In the genomic region with DNA sequence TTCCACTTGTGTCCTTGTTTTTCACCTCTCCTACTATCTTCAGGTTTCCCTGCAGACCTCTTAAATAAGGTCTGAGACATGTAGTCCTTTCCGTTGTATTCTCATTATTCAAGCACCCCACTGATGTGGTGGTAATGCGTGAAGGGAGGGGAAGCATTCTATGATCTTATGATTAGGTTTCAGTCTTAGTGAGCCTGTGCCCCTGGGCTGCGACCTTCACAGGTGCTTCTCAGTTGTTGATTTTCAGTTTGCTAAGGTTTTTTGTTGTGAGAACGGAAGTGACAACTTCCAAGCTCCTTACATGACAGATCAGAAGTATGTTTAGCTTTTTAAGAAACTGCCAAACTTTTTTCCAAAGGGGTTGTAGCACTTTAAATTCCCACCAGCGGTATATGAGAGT, we compare ENCODE assay signal across 13 cellular contexts. TPM values are rescaled to one million over a fixed set of nuclear protein-coding genes. Genes with fewer than 3 reads are reported as not detected.
DNase-seq lines count a peak whose midpoint lies in the region; ATAC-seq and TF ChIP-seq lines count a peak whose summit lies in the region.
"Had no signal": no experiment of that assay in that cellular context is flagged by ENCODE, and none has a peak within 500 bp of the region (broad histone marks: within the 10 kb centered on the region; RNA-seq: fewer than 3 reads in every experiment).

No MANE protein-coding gene starts in this region.

- no peak overlapping the region for H3K4me3 ChIP-seq in CD8-positive, alpha-beta T cell (ENCODE audit: low read depth, low read length)
- H3K4me3 ChIP-seq in PC-9 (no peak overlapping the region), ovary (no peak overlapping the region)
- H3K4me3 ChIP-seq: BLaER1 treated with 17β-estradiol and CSF1 and Interleukin-3, amounts not matched to agents 10 nM and 100 nM; smooth muscle cell; transverse colon had no signal

- no peak for TF ChIP-seq POLR2A in ovary (IDR thresholded peaks at IDR 0.05)

- peaks cover 8% of the 10 kb centered on the region for H3K4me1 ChIP-seq in CD8-positive, alpha-beta T cell (ENCODE audit: insufficient read depth, low read length)
- H3K4me1 ChIP-seq in PC-9 (replicated peaks; ENCODE audit: insufficient read depth), result no peaks in the 10 kb centered on the region
- H3K4me1 ChIP-seq in ovary (ENCODE audit: insufficient read depth), result no peaks in the 10 kb centered on the region

- H4K20me1 ChIP-seq in PC-9 (ENCODE audit: insufficient read depth), result peaks cover 6% of the 10 kb centered on the region; the same call in 1 of the 2 replicates
- H4K20me1 ChIP-seq: BLaER1 treated with 17β-estradiol and CSF1 and Interleukin-3, amounts not matched to agents 10 nM and 100 nM had no signal

- H3K9me3 Mint-ChIP-seq in CD8-positive, alpha-beta T cell, result no peaks in the 10 kb centered on the region
- H3K9me3 Mint-ChIP-seq in activated CD4-positive, alpha-beta memory T cell treated with anti-CD3 and anti-CD28 coated beads for 36 hours, result no peaks in the 10 kb centered on the region

- H3K27me3 ChIP-seq in CD8-positive, alpha-beta T cell (ENCODE audit: insufficient read depth, low read length), result no peaks in the 10 kb centered on the region
- H3K27me3 ChIP-seq in PC-9 (ENCODE audit: insufficient read depth, low read depth) (no peaks in the 10 kb centered on the region), ovary (no peaks in the 10 kb centered on the region)
- H3K27me3 ChIP-seq: BLaER1 treated with 17β-estradiol and CSF1 and Interleukin-3, amounts not matched to agents 10 nM and 100 nM; transverse colon had no signal

- no peaks in the 10 kb centered on the region for H3K27me3 Mint-ChIP-seq in CD8-positive, alpha-beta T cell (ENCODE audit: low read depth)
- H3K27me3 Mint-ChIP-seq in activated CD4-positive, alpha-beta memory T cell treated with anti-CD3 and anti-CD28 coated beads for 36 hours, result no peaks in the 10 kb centered on the region

- POLR2A ChIA-PET in CD8-positive, alpha-beta T cell (lab: Charles Lee), result interaction anchor here (0.9 kb wide), 1 partner anchor 9 kb away, joined by 3 read pairs; no protein-coding TSS in a partner anchor
- POLR2A ChIA-PET in activated CD4-positive, alpha-beta memory T cell treated with anti-CD3 and anti-CD28 coated beads for 36 hours (lab: Charles Lee), result no interaction called here
- POLR2A ChIA-PET in PC-9 (lab: Charles Lee; ENCODE audit: unreplicated experiment), result no interaction called here

- H3K4me3 Mint-ChIP-seq in CD8-positive, alpha-beta T cell, result peak overlapping the region; percentile 17
- no peak overlapping the region for H3K4me3 Mint-ChIP-seq in activated CD4-positive, alpha-beta memory T cell treated with anti-CD3 and anti-CD28 coated beads for 36 hours

- no peak overlapping the region for H3K27ac ChIP-seq in CD8-positive, alpha-beta T cell (ENCODE audit: low read depth, low read length)
- H3K27ac ChIP-seq in PC-9, result no peak overlapping the region
- no peak overlapping the region for H3K27ac ChIP-seq in ovary
- H3K27ac ChIP-seq: BLaER1 treated with 17β-estradiol and CSF1 and Interleukin-3, amounts not matched to agents 10 nM and 100 nM; transverse colon had no signal

- peaks cover 3% of the 10 kb centered on the region for H3K36me3 ChIP-seq in CD8-positive, alpha-beta T cell (ENCODE audit: insufficient read depth, low read length)
- H3K36me3 ChIP-seq in PC-9 (ENCODE audit: low read depth) (0 out of 2 replicates have a peak, but pooled peaks cover 12% of the 10 kb centered on the region), ovary (no peaks in the 10 kb centered on the region)

- no peak for TF ChIP-seq EP300 in ovary (IDR thresholded peaks at IDR 0.05)

- intact Hi-C loops in CD8-positive, alpha-beta T cell (cut with DNase I, micrococcal nuclease), result loop anchor here in 1 of 2 experiments (5.0 kb wide), 1 partner anchor 34 kb away; no protein-coding TSS in a partner anchor
- intact Hi-C loops in activated CD4-positive, alpha-beta memory T cell treated with anti-CD3 and anti-CD28 coated beads for 36 hours (cut with micrococcal nuclease), result loop anchor here (5.0 kb wide), 1 partner anchor 39 kb away; a partner anchor contains a TSS
- intact Hi-C loops in PC-9 (cut with micrococcal nuclease; ENCODE audit: unreplicated experiment), result no loop called here
- intact Hi-C loops in ovary (cut with DNase I), result no loop called here

- 94 to 97% (median 95%) methylated on average over 5 of the region's 5 CpGs for WGBS in ovary, 3 donors

- no peak overlapping the region for H3K4me2 ChIP-seq in PC-9
- H3K4me2 ChIP-seq: smooth muscle cell had no signal

- H3K4me1 Mint-ChIP-seq in CD8-positive, alpha-beta T cell (ENCODE audit: low read depth), result peaks cover 19% of the 10 kb centered on the region
- H3K4me1 Mint-ChIP-seq in activated CD4-positive, alpha-beta memory T cell treated with anti-CD3 and anti-CD28 coated beads for 36 hours (ENCODE audit: low read depth), result peaks cover 23% of the 10 kb centered on the region

- TF ChIP-seq CTCF in CD8-positive, alpha-beta T cell (IDR thresholded peaks at IDR 0.05), result no peak
- TF ChIP-seq CTCF in PC-9 (conservative IDR thresholded peaks at IDR 0.05) (no peak), ovary (IDR thresholded peaks at IDR 0.05) (no peak)

- BruUV-seq in PC-9 (replicated peaks; lab: Mats Ljungman, UMichigan), result no TSS peak

- H3K9me2 ChIP-seq in PC-9 (ENCODE audit: insufficient read depth), result no peaks in the 10 kb centered on the region

- H3K36me3 Mint-ChIP-seq in CD8-positive, alpha-beta T cell, result peaks cover 52% of the 10 kb centered on the region
- H3K36me3 Mint-ChIP-seq in activated CD4-positive, alpha-beta memory T cell treated with anti-CD3 and anti-CD28 coated beads for 36 hours, result peaks cover 23% of the 10 kb centered on the region

- no peaks in the 10 kb centered on the region for H3F3A ChIP-seq in PC-9 (ENCODE audit: insufficient read depth, low read depth)

- H2AFZ ChIP-seq in PC-9, result no peak overlapping the region

- no peak for DNase-seq in CD8-positive, alpha-beta T cell
- DNase-seq in activated CD4-positive, alpha-beta memory T cell treated with anti-CD3 and anti-CD28 coated beads for 36 hours, result peak; percentile 54
- DNase-seq in PC-9, result no peak
- no peak for DNase-seq in NCI-H1105 (lab: John Stamatoyannopoulos, UW)
- DNase-seq in ovary, result no peak
- DNase-seq in nucleus accumbens (lab: John Stamatoyannopoulos, UW), result no peak
- DNase-seq: amygdala, NCI-H1436 treated with DMSO at 0.1 percent for 48 hours, transverse colon had no signal

- peak; percentile 54 for ATAC-seq in CD8-positive, alpha-beta T cell
- ATAC-seq in GM19328 (IDR thresholded peaks at IDR 0.05; ENCODE audit: unreplicated experiment) (peak; percentile 67), HG03095 (IDR thresholded peaks at IDR 0.05; ENCODE audit: unreplicated experiment) (peak; percentile 94)

- peak overlapping the region; percentile 69 for H3K27ac Mint-ChIP-seq in CD8-positive, alpha-beta T cell
- peak overlapping the region; percentile 16 for H3K27ac Mint-ChIP-seq in activated CD4-positive, alpha-beta memory T cell treated with anti-CD3 and anti-CD28 coated beads for 36 hours

- H3K9me3 ChIP-seq in CD8-positive, alpha-beta T cell (ENCODE audit: low read length), result no peaks in the 10 kb centered on the region
- H3K9me3 ChIP-seq in PC-9 (ENCODE audit: insufficient read depth, low read depth), result no peaks in the 10 kb centered on the region
- no peaks in the 10 kb centered on the region for H3K9me3 ChIP-seq in ovary
- H3K9me3 ChIP-seq: transverse colon had no signal

- H3K79me2 ChIP-seq in PC-9 (ENCODE audit: low read depth), result no peaks in the 10 kb centered on the region

- CTCF ChIA-PET in CD8-positive, alpha-beta T cell (lab: Charles Lee), result no interaction called here
- CTCF ChIA-PET in activated CD4-positive, alpha-beta memory T cell treated with anti-CD3 and anti-CD28 coated beads for 36 hours (lab: Charles Lee), result no interaction called here
- CTCF ChIA-PET in PC-9 (lab: Charles Lee), result no interaction called here

RNA-seq across cellular contexts. Expression of a gene that starts 41.3 kb away (rescaled TPM):
- 1 to 10 TPM; 7.0 to 8.5 TPM for total RNA-seq in CD8-positive, alpha-beta T cell
- total RNA-seq in activated CD4-positive, alpha-beta memory T cell treated with anti-CD3 and anti-CD28 coated beads for 36 hours, result 10 to 100 TPM; 12.5 to 12.8 TPM
- 16.7 and 20.7 TPM in 2 replicates for total RNA-seq in PC-9 (2021)
- total RNA-seq in ovary, result 10 to 100 TPM; 17.9 to 28.6 (median 26.0) TPM
- 10 to 100 TPM; 18.3 to 18.7 TPM for polyA plus RNA-seq in ovary
